In the genomic region with DNA sequence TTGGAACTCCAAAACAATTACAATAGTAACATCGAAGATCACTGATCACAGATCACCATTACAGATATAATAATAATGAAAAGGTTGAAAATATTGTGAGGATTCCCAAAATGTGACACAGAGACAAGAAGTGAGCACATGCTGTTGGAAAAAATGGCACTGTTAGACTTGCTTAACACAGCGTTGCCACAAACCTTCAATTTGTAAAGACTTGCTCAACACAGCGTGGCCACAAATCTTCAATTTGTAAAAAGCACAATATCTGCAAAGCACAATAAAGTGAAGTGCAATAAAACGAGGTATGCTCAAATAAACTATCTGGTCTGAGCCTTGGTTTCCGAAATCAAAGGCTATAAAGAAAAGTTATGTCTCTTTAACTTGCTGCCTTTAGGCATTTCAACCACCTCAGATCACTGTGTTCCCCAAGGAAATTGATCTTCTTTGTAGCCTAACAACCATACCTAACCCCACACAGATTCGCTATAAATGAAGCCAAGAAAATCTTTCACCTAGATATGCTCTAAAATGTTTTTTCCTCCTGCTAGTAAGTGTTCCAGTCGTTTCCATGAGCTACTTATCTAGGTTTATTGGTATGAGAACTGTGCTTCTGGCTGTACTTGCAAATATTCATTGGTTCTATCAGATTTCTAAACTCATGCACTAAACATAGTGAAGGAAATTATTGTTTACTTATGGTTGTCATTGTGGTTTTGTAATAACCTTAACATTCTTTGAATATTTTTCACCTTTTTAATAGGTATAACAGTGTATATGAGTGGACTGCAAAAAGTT, we compare ENCODE assay signal across 18 cellular contexts. TPM values are rescaled to one million over a fixed set of nuclear protein-coding genes. Genes with fewer than 3 reads are reported as not detected.
DNase-seq lines count a peak whose midpoint lies in the region; ATAC-seq and TF ChIP-seq lines count a peak whose summit lies in the region.
"Had no signal": no experiment of that assay in that cellular context is flagged by ENCODE, and none has a peak within 500 bp of the region (broad histone marks: within the 10 kb centered on the region; RNA-seq: fewer than 3 reads in every experiment).

No MANE protein-coding gene starts in this region.

- H3K36me3 Mint-ChIP-seq in activated CD8-positive, alpha-beta memory T cell treated with anti-CD3 and anti-CD28 coated beads, Interleukin-2, amount 10 ng/mL, durations not matched to agents 7 days and 5 days: peaks cover 12% of the 10 kb centered on the region
- H3K36me3 Mint-ChIP-seq in T-helper 17 cell (ENCODE audit: low read depth): no peaks in the 10 kb centered on the region
- no peaks in the 10 kb centered on the region for H3K36me3 Mint-ChIP-seq in naive thymus-derived CD8-positive, alpha-beta T cell
- H3K36me3 Mint-ChIP-seq: activated naive CD4-positive, alpha-beta T cell treated with anti-CD3 and anti-CD28 coated beads, Interleukin-2, amount 50 U/mL, for 24 hours had no signal

- CTCF ChIA-PET in activated CD8-positive, alpha-beta memory T cell treated with anti-CD3 and anti-CD28 coated beads, Interleukin-2, amount 10 ng/mL, durations not matched to agents 7 days and 5 days (lab: Charles Lee): interaction anchor here (1.5 to 2.5 kb wide), 2 partner anchors 7 to 14 kb away, joined by 4 to 6 read pairs; no protein-coding TSS in a partner anchor

- H3K14ac ChIP-seq in neuronal stem cell (ENCODE audit: low read length): no peak overlapping the region

- no peak overlapping the region for H3K9ac ChIP-seq in neuronal stem cell (ENCODE audit: low read depth, low read length, poor library complexity)

- H3K4me3 Mint-ChIP-seq in activated CD8-positive, alpha-beta memory T cell treated with anti-CD3 and anti-CD28 coated beads, Interleukin-2, amount 10 ng/mL, durations not matched to agents 7 days and 5 days: peak overlapping the region; percentile 15
- no peak overlapping the region for H3K4me3 Mint-ChIP-seq in T-helper 17 cell
- peak overlapping the region in 5 of 10 donors; percentile 37 to 55 (median 50) for H3K4me3 Mint-ChIP-seq in naive thymus-derived CD8-positive, alpha-beta T cell

- no peak overlapping the region for H2BK5ac ChIP-seq in neuronal stem cell (ENCODE audit: low read length)

- peaks cover 29% of the 10 kb centered on the region for H3K4me1 Mint-ChIP-seq in activated CD8-positive, alpha-beta memory T cell treated with anti-CD3 and anti-CD28 coated beads, Interleukin-2, amount 10 ng/mL, durations not matched to agents 7 days and 5 days
- H3K4me1 Mint-ChIP-seq in T-helper 17 cell: peaks cover 23% of the 10 kb centered on the region
- peaks cover 16 to 26% (median 21%) of the 10 kb centered on the region in 4 donors for H3K4me1 Mint-ChIP-seq in naive thymus-derived CD8-positive, alpha-beta T cell

- no peak overlapping the region for H3K27ac Mint-ChIP-seq in activated CD8-positive, alpha-beta memory T cell treated with anti-CD3 and anti-CD28 coated beads, Interleukin-2, amount 10 ng/mL, durations not matched to agents 7 days and 5 days
- H3K27ac Mint-ChIP-seq in T-helper 17 cell: peak overlapping the region; percentile 32
- H3K27ac Mint-ChIP-seq in naive thymus-derived CD8-positive, alpha-beta T cell: peak overlapping the region in 7 of 10 donors; percentile 63 to 88 (median 85)
- H3K27ac Mint-ChIP-seq: activated naive CD4-positive, alpha-beta T cell treated with anti-CD3 and anti-CD28 coated beads, Interleukin-2, amount 50 U/mL, for 24 hours had no signal

- H3K27ac ChIP-seq in HL-60 (replicated peaks) (0 out of 2 replicates have a peak overlapping the region, but pooled peaks have one; percentile 3), neuronal stem cell (replicated peaks; ENCODE audit: low read length) (no peak overlapping the region)
- H3K27ac ChIP-seq: vagina had no signal

- WGBS in neuronal stem cell (ENCODE audit: extremely low coverage in 2 of 2, insufficient read length in 2 of 2, insufficient replicate concordance in 1 of 2), 2 donors: no CpG with 5 or more reads among the region's 7 CpGs

- H3K4me2 ChIP-seq in neuronal stem cell (ENCODE audit: insufficient read depth, low read length, poor library complexity, severe bottlenecking): no peak overlapping the region

- H3K27me3 ChIP-seq in HL-60 (ENCODE audit: insufficient read depth, poor library complexity, severe bottlenecking): no peaks in the 10 kb centered on the region
- H3K27me3 ChIP-seq in neuronal stem cell (ENCODE audit: control insufficient read depth in 3 of 3, insufficient read depth in 3 of 3, low read depth in 1 of 3, low read length in 3 of 3): peaks cover 0 to 7% (median 0%) of the 10 kb centered on the region in 3 experiments
- H3K27me3 ChIP-seq: MG63, vagina had no signal

- no peak overlapping the region for H3K4ac ChIP-seq in neuronal stem cell (ENCODE audit: low read length)

- no peak overlapping the region for H2BK15ac ChIP-seq in neuronal stem cell (ENCODE audit: low read length)

- H3K27me3 Mint-ChIP-seq in activated CD8-positive, alpha-beta memory T cell treated with anti-CD3 and anti-CD28 coated beads, Interleukin-2, amount 10 ng/mL, durations not matched to agents 7 days and 5 days: peaks cover 3% of the 10 kb centered on the region
- no peaks in the 10 kb centered on the region for H3K27me3 Mint-ChIP-seq in T-helper 17 cell
- H3K27me3 Mint-ChIP-seq in naive thymus-derived CD8-positive, alpha-beta T cell: no peaks in the 10 kb centered on the region
- H3K27me3 Mint-ChIP-seq: activated naive CD4-positive, alpha-beta T cell treated with anti-CD3 and anti-CD28 coated beads, Interleukin-2, amount 50 U/mL, for 24 hours had no signal

- no peak overlapping the region for H4K8ac ChIP-seq in neuronal stem cell (ENCODE audit: low read depth, low read length)

- no peak overlapping the region for H2AK5ac ChIP-seq in neuronal stem cell (ENCODE audit: low read depth, low read length)

- H3K4me1 ChIP-seq in neuronal stem cell (ENCODE audit: control insufficient read depth in 2 of 2, insufficient read depth in 1 of 2, low read depth in 1 of 2, low read length in 2 of 2): no peaks in the 10 kb centered on the region

- POLR2A ChIA-PET in naive thymus-derived CD8-positive, alpha-beta T cell (lab: Charles Lee): interaction anchor here (0.6 kb wide), 1 partner anchor 43 kb away, joined by 3 read pairs; no protein-coding TSS in a partner anchor

- no peak overlapping the region for H4K91ac ChIP-seq in neuronal stem cell (ENCODE audit: low read depth, low read length, poor library complexity)

- no peak overlapping the region for H3K18ac ChIP-seq in neuronal stem cell (ENCODE audit: low read length)

- ATAC-seq in activated CD8-positive, alpha-beta memory T cell treated with anti-CD3 and anti-CD28 coated beads, Interleukin-2, amount 10 ng/mL, durations not matched to agents 7 days and 5 days: no peak
- ATAC-seq in T-helper 17 cell (no peak), HG03039 (IDR thresholded peaks at IDR 0.05; ENCODE audit: unreplicated experiment) (no peak)
- ATAC-seq in naive thymus-derived CD8-positive, alpha-beta T cell: no peak
- ATAC-seq: sciatic nerve had no signal

- TF ChIP-seq CTCF in HL-60 (IDR thresholded peaks at IDR 0.05; ENCODE audit: insufficient read depth, low read length): no peak
- no peak for TF ChIP-seq CTCF in GM10266 (IDR thresholded peaks at IDR 0.05; ENCODE audit: control insufficient read depth, insufficient read depth, low read depth, missing control alignments)

- H2BK12ac ChIP-seq in neuronal stem cell (ENCODE audit: low read length): no peak overlapping the region

- H3K9me3 ChIP-seq in T-helper 17 cell (ENCODE audit: control insufficient read depth, low read length, poor library complexity, severe bottlenecking) (no peaks in the 10 kb centered on the region), neuronal stem cell (replicated peaks in 1 of 2; ENCODE audit: control insufficient read depth in 2 of 2, insufficient read depth in 1 of 2, low read depth in 1 of 2, low read length in 2 of 2) (no peaks in the 10 kb centered on the region)
- H3K9me3 ChIP-seq: MG63, vagina had no signal

- no peak overlapping the region for H2AFZ ChIP-seq in neuronal stem cell (ENCODE audit: low read length)

- no peak overlapping the region for H3K23ac ChIP-seq in neuronal stem cell (ENCODE audit: low read depth, low read length, poor library complexity)

- H2BK120ac ChIP-seq in neuronal stem cell (ENCODE audit: low read depth, low read length): no peak overlapping the region

- H3K79me1 ChIP-seq in neuronal stem cell (ENCODE audit: low read depth, low read length): no peaks in the 10 kb centered on the region

- no peaks in the 10 kb centered on the region for H3K36me3 ChIP-seq in neuronal stem cell (replicated peaks in 1 of 2; ENCODE audit: control insufficient read depth in 2 of 2, insufficient read depth in 2 of 2, low read length in 2 of 2)
- H3K36me3 ChIP-seq: MG63, vagina had no signal

- H3K9me3 Mint-ChIP-seq in activated CD8-positive, alpha-beta memory T cell treated with anti-CD3 and anti-CD28 coated beads, Interleukin-2, amount 10 ng/mL, durations not matched to agents 7 days and 5 days (ENCODE audit: low read depth): peaks cover 8% of the 10 kb centered on the region
- peaks cover 0 to 6% (median 0%) of the 10 kb centered on the region in 9 donors for H3K9me3 Mint-ChIP-seq in naive thymus-derived CD8-positive, alpha-beta T cell
- H3K9me3 Mint-ChIP-seq: activated naive CD4-positive, alpha-beta T cell treated with anti-CD3 and anti-CD28 coated beads, Interleukin-2, amount 50 U/mL, for 24 hours had no signal

- no peak for DNase-seq in activated CD8-positive, alpha-beta memory T cell treated with anti-CD3 and anti-CD28 coated beads, Interleukin-2, amount 10 ng/mL, durations not matched to agents 7 days and 5 days
- no peak for DNase-seq in activated CD8-positive, alpha-beta memory T cell treated with anti-CD3 and anti-CD28 coated beads, Interleukin-2, amount 50 U/mL, for 48 hours
- peak; percentile 16 to 56 for DNase-seq in HL-60 (ENCODE audit: low read depth in 1 of 2, low spot score in 1 of 2)
- no peak for DNase-seq in T-helper 17 cell
- DNase-seq in naive thymus-derived CD8-positive, alpha-beta T cell: no peak
- no peak for DNase-seq in neuronal stem cell (ENCODE audit: low spot score)
- DNase-seq in GM10266 (ENCODE audit: extremely low spot score): no peak
- DNase-seq: activated CD4-positive, CD25-positive, alpha-beta regulatory T cell treated with anti-CD3 and anti-CD28 coated beads, Interleukin-2, amount 50 U/mL, for 72 hours; effector CD4-positive, alpha-beta T cell; hypothalamus; MG63; NCI-H2107; occipital lobe; stimulated activated CD4-positive, alpha-beta T cell treated with anti-CD3 and anti-CD28 coated beads, Interleukin-1b, Interleukin-23, amount 100 ng/mL, for 48 hours had no signal

- H3K4me3 ChIP-seq in HL-60 (replicated peaks; ENCODE audit: insufficient read depth, low read length) (no peak overlapping the region), neuronal stem cell (ENCODE audit: low read length in 2 of 2) (no peak overlapping the region)
- H3K4me3 ChIP-seq: MG63, vagina had no signal

RNA-seq across cellular contexts. Expression of gene LPGAT1, which starts 13.1 kb away (rescaled TPM):
- 10 to 100 TPM; 23.8 to 42.7 TPM for total RNA-seq in activated CD8-positive, alpha-beta memory T cell treated with anti-CD3 and anti-CD28 coated beads, Interleukin-2, amount 10 ng/mL, durations not matched to agents 7 days and 5 days
- 10 to 100 TPM; 35.0 to 42.9 TPM for total RNA-seq in T-helper 17 cell
- total RNA-seq in naive thymus-derived CD8-positive, alpha-beta T cell: 10 to 100 TPM; 15.7 to 21.0 TPM
- 10 to 100 TPM in 1 of 3 donors, 1 to 10 TPM in 2; 6.1 to 16.2 (median 8.6) TPM for polyA plus RNA-seq in naive thymus-derived CD8-positive, alpha-beta T cell
- 3.4 TPM for polyA plus RNA-seq in neuronal stem cell (2013, experiment 1 of 2)
- 3.1 TPM for polyA plus RNA-seq in neuronal stem cell (2013, experiment 2 of 2)

Comparison
In these comparisons a context has a peak if more than half of its experiments do, and no peak if none do; other contexts are left out.
1. DNase-seq: peak in HL-60 (2 of 2); none in activated CD8-positive, alpha-beta memory T cell treated with anti-CD3 and anti-CD28 coated beads, Interleukin-2, amount 10 ng/mL, durations not matched to agents 7 days and 5 days (single experiment), activated CD8-positive, alpha-beta memory T cell treated with anti-CD3 and anti-CD28 coated beads, Interleukin-2, amount 50 U/mL, for 48 hours (single experiment), T-helper 17 cell (0 of 3), naive thymus-derived CD8-positive, alpha-beta T cell (0 of 10), neuronal stem cell (single experiment) and GM10266 (single experiment).